ENCODE assay signal across 1 cellular context in the genomic region with DNA sequence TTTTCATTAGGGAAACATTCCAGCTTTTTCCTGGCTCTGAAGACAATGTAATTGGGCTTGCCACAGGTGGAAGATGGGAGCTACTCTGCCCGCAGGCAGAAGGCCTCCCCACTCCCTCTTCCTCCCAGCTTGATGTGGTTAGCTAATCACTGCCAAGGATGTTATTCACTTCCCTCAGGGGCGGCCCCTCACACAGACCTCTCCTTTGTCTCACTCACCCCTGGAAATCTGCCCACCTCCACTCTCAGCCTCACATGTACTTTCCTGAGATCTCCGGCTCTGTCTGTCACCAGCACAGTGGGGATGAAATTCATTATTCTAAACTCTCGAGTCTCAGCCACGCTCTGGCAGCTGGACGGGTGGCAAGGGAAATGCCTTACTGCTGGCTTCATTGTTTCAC.
TF ChIP-seq lines count a peak whose summit lies in the region.

No MANE protein-coding gene starts in this region.

TF ChIP-seq in endothelial cell of umbilical vein, 7 proteins besides CTCF, POLR2A, EP300 and RAD21 (continued from another document):
- TF ChIP-seq, protein P1, sequence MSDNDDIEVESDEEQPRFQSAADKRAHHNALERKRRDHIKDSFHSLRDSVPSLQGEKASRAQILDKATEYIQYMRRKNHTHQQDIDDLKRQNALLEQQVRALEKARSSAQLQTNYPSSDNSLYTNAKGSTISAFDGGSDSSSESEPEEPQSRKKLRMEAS (IDR thresholded peaks at IDR 0.05; ENCODE audit: insufficient read depth, insufficient read length): no peak
TF ChIP-seq in endothelial cell of umbilical vein: peak in this region for 2.
